18 cellular contexts compared by ENCODE assay signal in the genomic region with DNA sequence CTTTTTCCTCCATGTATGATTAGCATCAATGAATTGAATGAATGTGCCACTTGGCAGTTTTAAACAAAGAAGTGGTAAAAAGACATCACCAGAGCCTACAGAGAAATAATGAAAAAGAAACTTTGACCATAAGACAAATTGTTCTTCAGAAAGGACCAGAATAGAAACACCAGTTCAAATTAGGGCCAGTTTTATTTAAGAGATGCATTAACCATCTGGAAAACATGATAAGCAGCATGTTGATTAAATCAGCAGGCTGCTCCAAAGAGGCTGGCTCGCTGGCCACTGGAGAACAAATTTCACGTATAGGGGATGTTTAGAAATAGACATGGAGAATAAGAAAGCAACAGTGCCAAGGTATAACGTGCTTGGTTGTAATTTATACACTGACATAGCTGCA.
"Had no signal": no experiment of that assay in that cellular context is flagged by ENCODE, and none has a peak within 500 bp of the region (broad histone marks: within the 10 kb centered on the region; RNA-seq: fewer than 3 reads in every experiment).

No MANE protein-coding gene starts in this region.

- H3K4me3 Mint-ChIP-seq: activated naive CD8-positive, alpha-beta T cell treated with anti-CD3 and anti-CD28 coated beads for 36 hours; activated T-cell treated with anti-CD3 and anti-CD28 coated beads, Interleukin-2, amount 50 U/mL, for 4 hours; stimulated activated effector memory CD8-positive, alpha-beta T cell treated with anti-CD3 and anti-CD28 coated beads, Interleukin-12 subunit alpha, Interleukin-12 subunit beta, amount 100 ng/mL, for 72 hours had no signal

- H3K27me3 Mint-ChIP-seq: activated naive CD8-positive, alpha-beta T cell treated with anti-CD3 and anti-CD28 coated beads for 36 hours had no signal

- H3K9me3 Mint-ChIP-seq: activated T-helper 2 cell treated with anti-CD3 and anti-CD28 coated beads, Interferon-gamma antibody, Interleukin-2, Interleukin-4, amounts not matched to agents 10 μg/mL and 5 μg/mL and 100 μg/mL, durations not matched to agents 14 hours and 24 hours and 36 hours; nephron progenitor cell had no signal

- H3K27ac ChIP-seq: breast epithelium, colonic mucosa, stomach, suprapubic skin, tibial nerve had no signal

- H3K9me3 ChIP-seq: breast epithelium, colonic mucosa, pancreas, stomach, suprapubic skin, tibial nerve had no signal

- H3K27ac Mint-ChIP-seq: activated naive CD8-positive, alpha-beta T cell treated with anti-CD3 and anti-CD28 coated beads for 36 hours; activated T-helper 2 cell treated with anti-CD3 and anti-CD28 coated beads, Interferon-gamma antibody, Interleukin-2, Interleukin-4, amounts not matched to agents 10 μg/mL and 5 μg/mL and 100 μg/mL, durations not matched to agents 14 hours and 24 hours and 36 hours; stimulated activated effector memory CD8-positive, alpha-beta T cell treated with anti-CD3 and anti-CD28 coated beads, Interleukin-12 subunit alpha, Interleukin-12 subunit beta, amount 100 ng/mL, for 72 hours had no signal

- DNase-seq: activated CD4-positive, alpha-beta T cell treated with anti-CD3 and anti-CD28 coated beads for 1 hour; activated CD4-positive, alpha-beta T cell treated with anti-CD3 and anti-CD28 coated beads, Interleukin-2, amount 50 U/mL, for 1 hour; activated CD8-positive, alpha-beta memory T cell treated with anti-CD3 and anti-CD28 coated beads, Interleukin-2, amount 50 U/mL, for 4 hours; activated naive CD4-positive, alpha-beta T cell; activated naive CD8-positive, alpha-beta T cell treated with anti-CD3 and anti-CD28 coated beads for 36 hours; activated T-cell treated with anti-CD3 and anti-CD28 coated beads, Interleukin-2, amount 50 U/mL, for 4 hours; stimulated activated CD4-positive, alpha-beta T cell treated with anti-CD3 and anti-CD28 coated beads, Interleukin-2, amount 100 ng/mL, for 24 hours; T-helper 2 cell had no signal

- H3K27me3 ChIP-seq: breast epithelium, colonic mucosa, pancreas, stomach, suprapubic skin, tibial nerve had no signal

- H3K4me3 ChIP-seq: breast epithelium, colonic mucosa, pancreas, stomach, suprapubic skin, tibial nerve had no signal

- FAIRE-seq: pancreas, small intestine had no signal

- H3K4me1 ChIP-seq: breast epithelium, colonic mucosa had no signal

- H3K36me3 ChIP-seq: breast epithelium, colonic mucosa, pancreas, stomach, suprapubic skin, tibial nerve had no signal
